Comparison of ENCODE assay signal across 17 cellular contexts in the genomic region with DNA sequence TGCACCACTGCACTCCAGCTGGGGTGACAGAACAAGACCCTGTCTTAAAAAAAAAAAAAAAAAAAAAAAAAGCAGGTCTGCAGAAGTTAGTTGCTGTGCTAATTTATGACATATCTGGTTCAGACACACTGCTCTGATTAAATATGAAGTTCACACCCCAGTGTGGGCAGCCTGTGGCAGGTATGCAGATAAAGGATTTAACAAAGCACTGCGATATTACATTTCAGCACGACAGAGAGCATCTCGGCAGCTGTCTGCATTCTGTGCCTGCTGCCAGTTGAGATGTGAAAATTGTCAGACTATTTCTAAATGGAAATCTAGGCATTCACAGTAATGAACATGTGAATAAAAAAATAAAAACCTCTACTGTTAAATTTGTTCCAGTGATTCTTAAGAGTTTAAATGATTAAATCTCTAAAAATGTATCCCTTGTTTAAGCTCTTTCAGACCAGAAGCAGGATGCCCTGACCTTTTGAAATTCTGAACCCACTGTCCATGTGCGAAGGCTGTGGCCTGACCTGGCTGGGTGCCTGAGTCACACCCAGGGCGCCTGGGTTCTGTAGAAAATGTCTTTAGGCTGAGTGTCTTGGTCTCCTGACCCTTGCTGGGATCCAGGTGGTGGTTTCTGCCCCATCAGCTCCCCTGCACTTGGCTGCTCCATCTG.
DNase-seq lines count a peak whose midpoint lies in the region; ATAC-seq, FAIRE-seq and TF ChIP-seq lines count a peak whose summit lies in the region.
"Had no signal": no experiment of that assay in that cellular context is flagged by ENCODE, and none has a peak within 500 bp of the region (broad histone marks: within the 10 kb centered on the region; RNA-seq: fewer than 3 reads in every experiment).

No MANE protein-coding gene starts in this region.

- H3K36me3 Mint-ChIP-seq in brain: no peaks in the 10 kb centered on the region
- H3K36me3 Mint-ChIP-seq: CD4-positive, CD25-positive, alpha-beta regulatory T cell had no signal

- ATAC-seq in GM19452 (IDR thresholded peaks at IDR 0.05; ENCODE audit: unreplicated experiment): no peak

- H4K20me1 ChIP-seq in neural cell (ENCODE audit: insufficient read depth): no peaks in the 10 kb centered on the region
- H4K20me1 ChIP-seq: BLaER1 treated with 17β-estradiol and CSF1 and Interleukin-3, amounts not matched to agents 10 nM and 100 nM had no signal

- H3K36me3 ChIP-seq in neural cell (ENCODE audit: insufficient read depth, low read length): no peaks in the 10 kb centered on the region
- H3K36me3 ChIP-seq in small intestine (ENCODE audit: control insufficient read depth in 2 of 2, insufficient read depth in 2 of 2, low read length in 2 of 2): no peaks in the 10 kb centered on the region
- H3K36me3 ChIP-seq: BLaER1 treated with 17β-estradiol and CSF1 and Interleukin-3, amounts not matched to agents 10 nM and 100 nM had no signal

- peaks cover 4% of the 10 kb centered on the region for H3K27me3 Mint-ChIP-seq in brain

- H3K4me3 ChIP-seq in neural cell (ENCODE audit: low read length): no peak overlapping the region
- H3K4me3 ChIP-seq in small intestine (ENCODE audit: low read depth in 1 of 2, low read length in 2 of 2): no peak overlapping the region
- H3K4me3 ChIP-seq: BLaER1 treated with 17β-estradiol and CSF1 and Interleukin-3, amounts not matched to agents 10 nM and 100 nM; GM23248 had no signal

- H3K27ac ChIP-seq in neural cell (ENCODE audit: low read length): peak overlapping the region; percentile 17
- H3K27ac ChIP-seq in small intestine (ENCODE audit: low read depth in 1 of 2, low read length in 1 of 2): no peak overlapping the region
- H3K27ac ChIP-seq: BLaER1 treated with 17β-estradiol and CSF1 and Interleukin-3, amounts not matched to agents 10 nM and 100 nM; GM23248; HL-60 had no signal

- no peaks in the 10 kb centered on the region for H3F3A ChIP-seq in neural cell (ENCODE audit: insufficient read depth, low read length, poor library complexity, severe bottlenecking)

- peaks cover 0 to 4% (median 0%) of the 10 kb centered on the region in 5 experiments for H3K9me3 Mint-ChIP-seq in brain

- no peaks in the 10 kb centered on the region for H3K27me3 ChIP-seq in neural cell (ENCODE audit: insufficient read depth, low read depth, low read length)
- no peaks in the 10 kb centered on the region for H3K27me3 ChIP-seq in small intestine (ENCODE audit: control insufficient read depth in 2 of 2, insufficient read depth in 2 of 2, low read length in 2 of 2)
- H3K27me3 ChIP-seq: BLaER1 treated with 17β-estradiol and CSF1 and Interleukin-3, amounts not matched to agents 10 nM and 100 nM had no signal

- peak overlapping the region in 1 of 5 experiments; percentile 30 for H3K4me3 Mint-ChIP-seq in brain
- H3K4me3 Mint-ChIP-seq: CD4-positive, CD25-positive, alpha-beta regulatory T cell had no signal

- TF ChIP-seq CTCF in brain (conservative IDR thresholded peaks at IDR 0.05) (no peak), neural cell (IDR thresholded peaks at IDR 0.05; ENCODE audit: poor library complexity, severe bottlenecking) (no peak)

- peaks cover 4% of the 10 kb centered on the region in 2 donors for H3K4me1 ChIP-seq in small intestine (ENCODE audit: control insufficient read depth in 2 of 2, insufficient read depth in 1 of 2, low read depth in 1 of 2, low read length in 1 of 2)

- no peaks in the 10 kb centered on the region for H3K9me2 ChIP-seq in neural cell (ENCODE audit: insufficient read depth, low read length)

- peak overlapping the region; percentile 17 for H3K9ac ChIP-seq in neural cell (ENCODE audit: low read length)
- H3K9ac ChIP-seq: BLaER1 treated with 17β-estradiol and CSF1 and Interleukin-3, amounts not matched to agents 10 nM and 100 nM; GM23248 had no signal

- no peak overlapping the region for H2AFZ ChIP-seq in neural cell (ENCODE audit: low read depth, low read length)
- H2AFZ ChIP-seq: GM23248 had no signal

- H3K4me1 Mint-ChIP-seq in brain: peaks cover 24% of the 10 kb centered on the region

- no peak for FAIRE-seq in small intestine (lab: Jason Lieb, UNC)
- FAIRE-seq: GM19239 had no signal

- no peak for TF ChIP-seq EP300 in neural cell (conservative IDR thresholded peaks at IDR 0.05; ENCODE audit: poor library complexity, severe bottlenecking)

- no peak overlapping the region for H3K4me2 ChIP-seq in neural cell (ENCODE audit: low read length)
- H3K4me2 ChIP-seq: BLaER1 treated with 17β-estradiol and CSF1 and Interleukin-3, amounts not matched to agents 10 nM and 100 nM had no signal

- peak overlapping the region in 3 of 5 experiments; percentile 48 to 93 (median 78) for H3K27ac Mint-ChIP-seq in brain
- H3K27ac Mint-ChIP-seq: CD4-positive, CD25-positive, alpha-beta regulatory T cell had no signal

- no peaks in the 10 kb centered on the region for H3K79me2 ChIP-seq in neural cell (replicated peaks; ENCODE audit: insufficient read depth, low read length)

- no peak for TF ChIP-seq RAD21 in neural cell (conservative IDR thresholded peaks at IDR 0.05)

- DNase-seq in NCI-H2171 treated with DMSO at 0.1 percent for 48 hours (lab: John Stamatoyannopoulos, UW) (peak; percentile 42), NCI-H2171 (lab: John Stamatoyannopoulos, UW) (no peak), small intestine (peak; percentile 59), AG08396 (ENCODE audit: low spot score) (no peak)
- no peak for DNase-seq in stimulated activated CD4-positive, alpha-beta T cell treated with anti-CD3 and anti-CD28 coated beads, Interleukin-15, amount 100 ng/mL, for 24 hours
- DNase-seq: 8988T; CD4-positive, CD25-positive, alpha-beta regulatory T cell; DMS53; GF-D8; GM23248; H7 had no signal

- WGBS in small intestine, 3 donors: 24 to 68% (median 40%) methylated on average over 5 of the region's 5 CpGs

- H3K9me3 ChIP-seq in neural cell (ENCODE audit: low read length) (no peaks in the 10 kb centered on the region), small intestine (ENCODE audit: control insufficient read depth, low read depth) (no peaks in the 10 kb centered on the region)

TF ChIP-seq in neural cell, 6 proteins besides CTCF, POLR2A, EP300 and RAD21:
- no peak for TF ChIP-seq SMC3 (conservative IDR thresholded peaks at IDR 0.05; ENCODE audit: poor library complexity)
- TF ChIP-seq, protein P1, sequence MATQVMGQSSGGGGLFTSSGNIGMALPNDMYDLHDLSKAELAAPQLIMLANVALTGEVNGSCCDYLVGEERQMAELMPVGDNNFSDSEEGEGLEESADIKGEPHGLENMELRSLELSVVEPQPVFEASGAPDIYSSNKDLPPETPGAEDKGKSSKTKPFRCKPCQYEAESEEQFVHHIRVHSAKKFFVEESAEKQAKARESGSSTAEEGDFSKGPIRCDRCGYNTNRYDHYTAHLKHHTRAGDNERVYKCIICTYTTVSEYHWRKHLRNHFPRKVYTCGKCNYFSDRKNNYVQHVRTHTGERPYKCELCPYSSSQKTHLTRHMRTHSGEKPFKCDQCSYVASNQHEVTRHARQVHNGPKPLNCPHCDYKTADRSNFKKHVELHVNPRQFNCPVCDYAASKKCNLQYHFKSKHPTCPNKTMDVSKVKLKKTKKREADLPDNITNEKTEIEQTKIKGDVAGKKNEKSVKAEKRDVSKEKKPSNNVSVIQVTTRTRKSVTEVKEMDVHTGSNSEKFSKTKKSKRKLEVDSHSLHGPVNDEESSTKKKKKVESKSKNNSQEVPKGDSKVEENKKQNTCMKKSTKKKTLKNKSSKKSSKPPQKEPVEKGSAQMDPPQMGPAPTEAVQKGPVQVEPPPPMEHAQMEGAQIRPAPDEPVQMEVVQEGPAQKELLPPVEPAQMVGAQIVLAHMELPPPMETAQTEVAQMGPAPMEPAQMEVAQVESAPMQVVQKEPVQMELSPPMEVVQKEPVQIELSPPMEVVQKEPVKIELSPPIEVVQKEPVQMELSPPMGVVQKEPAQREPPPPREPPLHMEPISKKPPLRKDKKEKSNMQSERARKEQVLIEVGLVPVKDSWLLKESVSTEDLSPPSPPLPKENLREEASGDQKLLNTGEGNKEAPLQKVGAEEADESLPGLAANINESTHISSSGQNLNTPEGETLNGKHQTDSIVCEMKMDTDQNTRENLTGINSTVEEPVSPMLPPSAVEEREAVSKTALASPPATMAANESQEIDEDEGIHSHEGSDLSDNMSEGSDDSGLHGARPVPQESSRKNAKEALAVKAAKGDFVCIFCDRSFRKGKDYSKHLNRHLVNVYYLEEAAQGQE (IDR thresholded peaks at IDR 0.05; ENCODE audit: borderline replicate concordance): no peak
- TF ChIP-seq POLR2AphosphoS5 (IDR thresholded peaks at IDR 0.05): peak; percentile 15

Comparison
In these comparisons a context has a peak if more than half of its experiments do, and no peak if none do; other contexts are left out.
1. DNase-seq: peak in NCI-H2171 treated with DMSO at 0.1 percent for 48 hours (single experiment) and small intestine (single experiment); none in NCI-H2171 (single experiment), AG08396 (single experiment) and stimulated activated CD4-positive, alpha-beta T cell treated with anti-CD3 and anti-CD28 coated beads, Interleukin-15, amount 100 ng/mL, for 24 hours (single experiment).